1 cellular context compared by ENCODE assay signal in genomic region chr1:21929951-21930615, GRCh38.
A peak's percentile ranks its signal among the peaks of the same experiment; 100 is the strongest.
TF ChIP-seq lines count a peak whose summit lies in the region.

No MANE protein-coding gene starts in this region.

TF ChIP-seq in K562, 482 proteins besides CTCF, POLR2A, EP300 and RAD21:
- TF ChIP-seq IRF1 (CRISPR knock-in tag; IDR thresholded peaks at IDR 0.05; ENCODE audit: borderline replicate concordance) (no peak), ASH1L (IDR thresholded peaks at IDR 0.05; ENCODE audit: borderline replicate concordance, low read depth, partially characterized antibody) (no peak), ZNF766 (CRISPR knock-in tag; conservative IDR thresholded peaks at IDR 0.05) (0 out of 2 replicates have a peak, but pooled peaks have one; percentile 12), RFX7 (CRISPR knock-in tag; IDR thresholded peaks at IDR 0.05) (no peak), GATA2 (CRISPR knock-in tag; IDR thresholded peaks at IDR 0.05) (0 out of 2 replicates have a peak, but pooled peaks have one; percentile 21), ZNF143 (CRISPR knock-in tag; IDR thresholded peaks at IDR 0.05) (no peak), PATZ1 (CRISPR knock-in tag; IDR thresholded peaks at IDR 0.05; ENCODE audit: borderline replicate concordance) (no peak), PKNOX1 (IDR thresholded peaks at IDR 0.05) (0 out of 2 replicates have a peak, but pooled peaks have one; percentile 13), ZBTB49 (CRISPR knock-in tag; IDR thresholded peaks at IDR 0.05; ENCODE audit: borderline replicate concordance) (no peak), ZBTB34 (CRISPR knock-in tag; IDR thresholded peaks at IDR 0.05) (no peak), KAT2B (IDR thresholded peaks at IDR 0.05; ENCODE audit: low read depth, low read length) (no peak), GTF2B (IDR thresholded peaks at IDR 0.05; ENCODE audit: extremely low read depth, insufficient read length) (no peak), ZNF146 (CRISPR knock-in tag; IDR thresholded peaks at IDR 0.05; ENCODE audit: unreplicated experiment) (no peak), MYNN (IDR thresholded peaks at IDR 0.05) (peak; percentile 26; the same call in 1 of the 2 replicates), MYNN (CRISPR knock-in tag; IDR thresholded peaks at IDR 0.05) (no peak), EGR1 (conservative IDR thresholded peaks at IDR 0.05) (no peak), EP400 (IDR thresholded peaks at IDR 0.05) (no peak), ZBED1 (IDR thresholded peaks at IDR 0.05) (no peak), ZNF3 (CRISPR knock-in tag; IDR thresholded peaks at IDR 0.05) (no peak), ZBTB2 (IDR thresholded peaks at IDR 0.05) (no peak), HDAC3 (IDR thresholded peaks at IDR 0.05; ENCODE audit: borderline replicate concordance, partially characterized antibody) (no peak), NFIC (IDR thresholded peaks at IDR 0.05) (no peak)
